In genomic region chr4:11133868-11134267, GRCh38 we compare ENCODE assay signal across 27 cellular contexts.
"Had no signal": no experiment of that assay in that cellular context is flagged by ENCODE, and none has a peak within 500 bp of the region (broad histone marks: within the 10 kb centered on the region; RNA-seq: fewer than 3 reads in every experiment).

No MANE protein-coding gene starts in this region.

- H3K27ac ChIP-seq: brain microvascular endothelial cell, coronary artery, dorsolateral prefrontal cortex, esophagus squamous epithelium, gastroesophageal sphincter had no signal

- H3K27me3 ChIP-seq: brain microvascular endothelial cell, esophagus squamous epithelium, gastroesophageal sphincter had no signal

- H3K27me3 Mint-ChIP-seq: activated CD4-positive, alpha-beta memory T cell treated with anti-CD3 and anti-CD28 coated beads, Interleukin-2, amount 10 ng/mL, durations not matched to agents 7 days and 5 days; activated CD4-positive, alpha-beta T cell treated with anti-CD3 and anti-CD28 coated beads, Interleukin-2, amount 10 ng/mL, durations not matched to agents 7 days and 5 days; activated naive CD4-positive, alpha-beta T cell treated with anti-CD3 and anti-CD28 coated beads, Interleukin-2, amount 10 ng/mL, durations not matched to agents 7 days and 5 days; activated naive CD8-positive, alpha-beta T cell; activated T-cell treated with anti-CD3 and anti-CD28 coated beads, Interleukin-2, amount 50 U/mL, for 24 hours; central memory CD8-positive, alpha-beta T cell; dendritic cell treated with granulocyte-macrophage colony-stimulating factor and Interleukin-4, amounts not matched to agents 40 ng/mL and 50 ng/mL, for 4 days had no signal

- DNase-seq: activated CD4-positive, alpha-beta memory T cell treated with anti-CD3 and anti-CD28 coated beads, Interleukin-2, amount 10 ng/mL, durations not matched to agents 7 days and 5 days; activated CD4-positive, alpha-beta T cell treated with anti-CD3 and anti-CD28 coated beads for 1 hour; activated CD4-positive, alpha-beta T cell treated with anti-CD3 and anti-CD28 coated beads for 4 hours; activated CD4-positive, alpha-beta T cell treated with anti-CD3 and anti-CD28 coated beads, Interleukin-2, amount 10 ng/mL, durations not matched to agents 7 days and 5 days; activated CD4-positive, alpha-beta T cell treated with anti-CD3 and anti-CD28 coated beads, Interleukin-2, amount 50 U/mL, for 4 hours; activated CD8-positive, alpha-beta memory T cell treated with anti-CD3 and anti-CD28 coated beads, Interleukin-2, amount 50 U/mL, for 48 hours; activated gamma-delta T cell; activated naive CD4-positive, alpha-beta T cell; activated naive CD4-positive, alpha-beta T cell treated with anti-CD3 and anti-CD28 coated beads, Interleukin-2, amount 10 ng/mL, durations not matched to agents 7 days and 5 days; activated T-cell treated with anti-CD3 and anti-CD28 coated beads for 4 hours; activated T-cell treated with anti-CD3 and anti-CD28 coated beads, Interleukin-2, amount 50 U/mL, for 24 hours; activated T-cell treated with anti-CD3 and anti-CD28 coated beads, Interleukin-2, amount 50 U/mL, for 72 hours; amniotic stem cell; anterior cingulate cortex; brain microvascular endothelial cell; dorsolateral prefrontal cortex; effector memory CD4-positive, alpha-beta T cell; erythroblast; esophagus squamous epithelium; foreskin melanocyte; T-helper 2 cell had no signal

- H3K27ac Mint-ChIP-seq: activated CD4-positive, alpha-beta memory T cell treated with anti-CD3 and anti-CD28 coated beads, Interleukin-2, amount 10 ng/mL, durations not matched to agents 7 days and 5 days; activated CD4-positive, alpha-beta T cell treated with anti-CD3 and anti-CD28 coated beads, Interleukin-2, amount 10 ng/mL, durations not matched to agents 7 days and 5 days; activated naive CD4-positive, alpha-beta T cell treated with anti-CD3 and anti-CD28 coated beads, Interleukin-2, amount 10 ng/mL, durations not matched to agents 7 days and 5 days; activated naive CD8-positive, alpha-beta T cell; activated T-cell treated with anti-CD3 and anti-CD28 coated beads, Interleukin-2, amount 50 U/mL, for 24 hours; activated T-cell treated with anti-CD3 and anti-CD28 coated beads, Interleukin-2, amount 50 U/mL, for 72 hours; dendritic cell treated with granulocyte-macrophage colony-stimulating factor and Interleukin-4, amounts not matched to agents 40 ng/mL and 50 ng/mL, for 4 days had no signal

- H3K4me1 ChIP-seq: esophagus squamous epithelium, gastroesophageal sphincter had no signal

- FAIRE-seq: astrocyte had no signal

- H3K36me3 Mint-ChIP-seq: activated naive CD4-positive, alpha-beta T cell treated with anti-CD3 and anti-CD28 coated beads, Interleukin-2, amount 10 ng/mL, durations not matched to agents 7 days and 5 days; activated naive CD8-positive, alpha-beta T cell had no signal

- H3K9me3 ChIP-seq: esophagus squamous epithelium, gastroesophageal sphincter had no signal

- H3K4me1 Mint-ChIP-seq: activated CD4-positive, alpha-beta memory T cell treated with anti-CD3 and anti-CD28 coated beads, Interleukin-2, amount 10 ng/mL, durations not matched to agents 7 days and 5 days; activated CD4-positive, alpha-beta T cell treated with anti-CD3 and anti-CD28 coated beads, Interleukin-2, amount 10 ng/mL, durations not matched to agents 7 days and 5 days; activated naive CD4-positive, alpha-beta T cell treated with anti-CD3 and anti-CD28 coated beads, Interleukin-2, amount 10 ng/mL, durations not matched to agents 7 days and 5 days; central memory CD8-positive, alpha-beta T cell had no signal

- H3K4me3 Mint-ChIP-seq: activated CD4-positive, alpha-beta memory T cell treated with anti-CD3 and anti-CD28 coated beads, Interleukin-2, amount 10 ng/mL, durations not matched to agents 7 days and 5 days; activated CD4-positive, alpha-beta T cell treated with anti-CD3 and anti-CD28 coated beads, Interleukin-2, amount 10 ng/mL, durations not matched to agents 7 days and 5 days; activated naive CD4-positive, alpha-beta T cell treated with anti-CD3 and anti-CD28 coated beads, Interleukin-2, amount 10 ng/mL, durations not matched to agents 7 days and 5 days; activated naive CD8-positive, alpha-beta T cell; activated T-cell treated with anti-CD3 and anti-CD28 coated beads, Interleukin-2, amount 50 U/mL, for 24 hours; activated T-cell treated with anti-CD3 and anti-CD28 coated beads, Interleukin-2, amount 50 U/mL, for 72 hours; central memory CD8-positive, alpha-beta T cell; dendritic cell treated with granulocyte-macrophage colony-stimulating factor and Interleukin-4, amounts not matched to agents 40 ng/mL and 50 ng/mL, for 4 days had no signal

- H3K36me3 ChIP-seq: brain microvascular endothelial cell, esophagus squamous epithelium, gastroesophageal sphincter had no signal

- H3K4me3 ChIP-seq: coronary artery, dorsolateral prefrontal cortex, esophagus squamous epithelium, gastroesophageal sphincter had no signal

- H3K9me3 Mint-ChIP-seq: activated CD4-positive, alpha-beta T cell treated with anti-CD3 and anti-CD28 coated beads, Interleukin-2, amount 10 ng/mL, durations not matched to agents 7 days and 5 days had no signal

- ATAC-seq: activated T-cell treated with anti-CD3 and anti-CD28 coated beads, Interleukin-2, amount 50 U/mL, for 72 hours; gastroesophageal sphincter had no signal
